In the genomic region with DNA sequence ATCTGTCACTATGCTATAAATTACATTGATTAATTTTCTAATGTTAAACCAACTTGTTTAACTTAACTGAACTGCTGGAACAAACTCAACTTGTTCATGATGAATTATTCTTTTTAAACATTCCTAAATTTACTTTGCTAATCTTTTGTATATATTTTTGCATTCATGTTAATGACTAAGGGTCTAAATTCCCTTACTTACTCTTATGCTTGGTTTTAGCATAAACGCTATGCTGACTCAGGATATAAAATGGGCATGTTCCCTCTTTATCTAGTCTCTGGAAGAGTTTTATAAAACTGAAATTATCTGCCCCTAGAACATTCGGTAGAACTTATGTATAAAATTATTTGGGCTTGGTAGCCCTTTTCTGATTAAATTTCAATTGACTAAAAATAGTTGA, we compare ENCODE assay signal across 39 cellular contexts.
"Had no signal": no experiment of that assay in that cellular context is flagged by ENCODE, and none has a peak within 500 bp of the region (broad histone marks: within the 10 kb centered on the region; RNA-seq: fewer than 3 reads in every experiment).

No MANE protein-coding gene starts in this region.

- H3K27me3 Mint-ChIP-seq: activated naive CD4-positive, alpha-beta T cell treated with anti-CD3 and anti-CD28 coated beads, Interleukin-2, amount 10 ng/mL, durations not matched to agents 7 days and 5 days; activated naive CD4-positive, alpha-beta T cell treated with anti-CD3 and anti-CD28 coated beads, Interleukin-2, amount 50 U/mL, for 24 hours; activated naive CD8-positive, alpha-beta T cell; activated naive CD8-positive, alpha-beta T cell treated with anti-CD3 and anti-CD28 coated beads for 36 hours; activated naive CD8-positive, alpha-beta T cell treated with anti-CD3 and anti-CD28 coated beads, Interleukin-2, amount 10 ng/mL, durations not matched to agents 7 days and 5 days; activated naive CD8-positive, alpha-beta T cell treated with anti-CD3 and anti-CD28 coated beads, Interleukin-2, amount 50 U/mL, for 24 hours; activated T-cell treated with anti-CD3 and anti-CD28 coated beads, Interleukin-2, amount 50 U/mL, for 24 hours; activated T-helper 17 cell treated with anti-CD3 and anti-CD28 coated beads, Interleukin-2, amount 50 U/mL, for 72 hours; brain; central memory CD8-positive, alpha-beta T cell had no signal

- H3K27me3 ChIP-seq: adrenal gland, ascending aorta, body of pancreas, brain microvascular endothelial cell, breast epithelium, cardiac muscle cell had no signal

- FAIRE-seq: astrocyte, bronchial epithelial cell had no signal

- H3K9me3 ChIP-seq: adrenal gland, ascending aorta, body of pancreas, breast epithelium had no signal

- H3K36me3 Mint-ChIP-seq: activated naive CD4-positive, alpha-beta T cell treated with anti-CD3 and anti-CD28 coated beads, Interleukin-2, amount 10 ng/mL, durations not matched to agents 7 days and 5 days; activated naive CD4-positive, alpha-beta T cell treated with anti-CD3 and anti-CD28 coated beads, Interleukin-2, amount 50 U/mL, for 72 hours; activated naive CD8-positive, alpha-beta T cell; activated naive CD8-positive, alpha-beta T cell treated with anti-CD3 and anti-CD28 coated beads, Interleukin-2, amount 10 ng/mL, durations not matched to agents 7 days and 5 days; brain had no signal

- H3K4me3 Mint-ChIP-seq: activated naive CD4-positive, alpha-beta T cell treated with anti-CD3 and anti-CD28 coated beads for 36 hours; activated naive CD4-positive, alpha-beta T cell treated with anti-CD3 and anti-CD28 coated beads, Interleukin-2, amount 10 ng/mL, durations not matched to agents 7 days and 5 days; activated naive CD4-positive, alpha-beta T cell treated with anti-CD3 and anti-CD28 coated beads, Interleukin-2, amount 50 U/mL, for 24 hours; activated naive CD8-positive, alpha-beta T cell; activated naive CD8-positive, alpha-beta T cell treated with anti-CD3 and anti-CD28 coated beads for 36 hours; activated naive CD8-positive, alpha-beta T cell treated with anti-CD3 and anti-CD28 coated beads, Interleukin-2, amount 10 ng/mL, durations not matched to agents 7 days and 5 days; activated naive CD8-positive, alpha-beta T cell treated with anti-CD3 and anti-CD28 coated beads, Interleukin-2, amount 50 U/mL, for 24 hours; activated T-cell treated with anti-CD3 and anti-CD28 coated beads, Interleukin-2, amount 50 U/mL, for 24 hours; activated T-cell treated with anti-CD3 and anti-CD28 coated beads, Interleukin-2, amount 50 U/mL, for 4 hours; activated T-cell treated with anti-CD3 and anti-CD28 coated beads, Interleukin-2, amount 50 U/mL, for 72 hours; activated T-helper 1 cell treated with anti-CD3 and anti-CD28 coated beads, Interleukin-12 subunit alpha, Interleukin-12 subunit beta, Interleukin-2, Interleukin-4 antibody, amounts not matched to agents 30 ng/mL and 10 ng/mL and 1 ng/mL, durations not matched to agents 14 hours and 24 hours and 36 hours; activated T-helper 17 cell treated with anti-CD3 and anti-CD28 coated beads, Interleukin-2, amount 50 U/mL, for 72 hours; brain; central memory CD8-positive, alpha-beta T cell had no signal

- H3K27ac Mint-ChIP-seq: activated naive CD4-positive, alpha-beta T cell treated with anti-CD3 and anti-CD28 coated beads for 36 hours; activated naive CD4-positive, alpha-beta T cell treated with anti-CD3 and anti-CD28 coated beads, Interleukin-2, amount 10 ng/mL, durations not matched to agents 7 days and 5 days; activated naive CD4-positive, alpha-beta T cell treated with anti-CD3 and anti-CD28 coated beads, Interleukin-2, amount 50 U/mL, for 24 hours; activated naive CD4-positive, alpha-beta T cell treated with anti-CD3 and anti-CD28 coated beads, Interleukin-2, amount 50 U/mL, for 72 hours; activated naive CD8-positive, alpha-beta T cell; activated naive CD8-positive, alpha-beta T cell treated with anti-CD3 and anti-CD28 coated beads for 36 hours; activated naive CD8-positive, alpha-beta T cell treated with anti-CD3 and anti-CD28 coated beads, Interleukin-2, amount 10 ng/mL, durations not matched to agents 7 days and 5 days; activated naive CD8-positive, alpha-beta T cell treated with anti-CD3 and anti-CD28 coated beads, Interleukin-2, amount 50 U/mL, for 24 hours; activated T-cell treated with anti-CD3 and anti-CD28 coated beads, Interleukin-2, amount 50 U/mL, for 24 hours; activated T-cell treated with anti-CD3 and anti-CD28 coated beads, Interleukin-2, amount 50 U/mL, for 72 hours; activated T-helper 1 cell treated with anti-CD3 and anti-CD28 coated beads, Interleukin-12 subunit alpha, Interleukin-12 subunit beta, Interleukin-2, Interleukin-4 antibody, amounts not matched to agents 30 ng/mL and 10 ng/mL and 1 ng/mL, durations not matched to agents 14 hours and 24 hours and 36 hours; activated T-helper 17 cell treated with anti-CD3 and anti-CD28 coated beads, Interleukin-2, amount 50 U/mL, for 72 hours; activated T-helper 2 cell treated with anti-CD3 and anti-CD28 coated beads, Interferon-gamma antibody, Interleukin-2, Interleukin-4, amounts not matched to agents 10 μg/mL and 5 μg/mL and 100 μg/mL, durations not matched to agents 14 hours and 24 hours and 36 hours; brain had no signal

- DNase-seq: activated effector memory CD4-positive, alpha-beta T cell treated with anti-CD3 and anti-CD28 coated beads, Interleukin-2, amount 50 U/mL, for 16 hours; activated effector memory CD4-positive, alpha-beta T cell treated with Interleukin-2 at 50 U/mL for 16 hours; activated gamma-delta T cell; activated gamma-delta T cell treated with Interleukin-2 at 50 U/mL for 16 hours; activated naive CD4-positive, alpha-beta T cell; activated naive CD4-positive, alpha-beta T cell treated with anti-CD3 and anti-CD28 coated beads for 36 hours; activated naive CD4-positive, alpha-beta T cell treated with anti-CD3 and anti-CD28 coated beads, Interleukin-2, amount 10 ng/mL, durations not matched to agents 7 days and 5 days; activated naive CD4-positive, alpha-beta T cell treated with anti-CD3 and anti-CD28 coated beads, Interleukin-2, amount 50 U/mL, for 16 hours; activated naive CD4-positive, alpha-beta T cell treated with Interleukin-2 at 50 U/mL for 16 hours; activated naive CD8-positive, alpha-beta T cell treated with anti-CD3 and anti-CD28 coated beads for 36 hours; activated naive CD8-positive, alpha-beta T cell treated with anti-CD3 and anti-CD28 coated beads, Interleukin-2, amount 10 ng/mL, durations not matched to agents 7 days and 5 days; activated naive CD8-positive, alpha-beta T cell treated with anti-CD3 and anti-CD28 coated beads, Interleukin-2, amount 50 U/mL, for 24 hours; activated T-cell treated with anti-CD3 and anti-CD28 coated beads, Interleukin-2, amount 50 U/mL, for 24 hours; activated T-cell treated with anti-CD3 and anti-CD28 coated beads, Interleukin-2, amount 50 U/mL, for 4 hours; activated T-cell treated with anti-CD3 and anti-CD28 coated beads, Interleukin-2, amount 50 U/mL, for 48 hours; activated T-cell treated with anti-CD3 and anti-CD28 coated beads, Interleukin-2, amount 50 U/mL, for 72 hours; adrenal gland; amniotic stem cell; amygdala; anterior cingulate cortex; aorta; body of pancreas; brain microvascular endothelial cell; caudate nucleus; central memory CD4-positive, alpha-beta T cell; cerebellar nuclear complex had no signal

- H3K4me1 Mint-ChIP-seq: activated naive CD4-positive, alpha-beta T cell treated with anti-CD3 and anti-CD28 coated beads, Interleukin-2, amount 10 ng/mL, durations not matched to agents 7 days and 5 days; activated naive CD4-positive, alpha-beta T cell treated with anti-CD3 and anti-CD28 coated beads, Interleukin-2, amount 50 U/mL, for 24 hours; activated naive CD8-positive, alpha-beta T cell treated with anti-CD3 and anti-CD28 coated beads for 36 hours; activated naive CD8-positive, alpha-beta T cell treated with anti-CD3 and anti-CD28 coated beads, Interleukin-2, amount 10 ng/mL, durations not matched to agents 7 days and 5 days; activated naive CD8-positive, alpha-beta T cell treated with anti-CD3 and anti-CD28 coated beads, Interleukin-2, amount 50 U/mL, for 24 hours; activated T-helper 17 cell treated with anti-CD3 and anti-CD28 coated beads, Interleukin-2, amount 50 U/mL, for 72 hours; brain; central memory CD8-positive, alpha-beta T cell had no signal

- H3K36me3 ChIP-seq: adrenal gland, ascending aorta, brain microvascular endothelial cell, cardiac muscle cell had no signal

- H3K9me3 Mint-ChIP-seq: activated naive CD4-positive, alpha-beta T cell treated with anti-CD3 and anti-CD28 coated beads for 36 hours; activated naive CD4-positive, alpha-beta T cell treated with anti-CD3 and anti-CD28 coated beads, Interleukin-2, amount 10 ng/mL, durations not matched to agents 7 days and 5 days; activated naive CD4-positive, alpha-beta T cell treated with anti-CD3 and anti-CD28 coated beads, Interleukin-2, amount 50 U/mL, for 24 hours; activated naive CD4-positive, alpha-beta T cell treated with anti-CD3 and anti-CD28 coated beads, Interleukin-2, amount 50 U/mL, for 72 hours; activated naive CD8-positive, alpha-beta T cell treated with anti-CD3 and anti-CD28 coated beads for 36 hours; activated naive CD8-positive, alpha-beta T cell treated with anti-CD3 and anti-CD28 coated beads, Interleukin-2, amount 10 ng/mL, durations not matched to agents 7 days and 5 days; activated naive CD8-positive, alpha-beta T cell treated with anti-CD3 and anti-CD28 coated beads, Interleukin-2, amount 50 U/mL, for 24 hours; activated T-cell treated with anti-CD3 and anti-CD28 coated beads, Interleukin-2, amount 50 U/mL, for 24 hours; activated T-cell treated with anti-CD3 and anti-CD28 coated beads, Interleukin-2, amount 50 U/mL, for 4 hours; activated T-cell treated with anti-CD3 and anti-CD28 coated beads, Interleukin-2, amount 50 U/mL, for 72 hours; activated T-helper 1 cell treated with anti-CD3 and anti-CD28 coated beads, Interleukin-12 subunit alpha, Interleukin-12 subunit beta, Interleukin-2, Interleukin-4 antibody, amounts not matched to agents 30 ng/mL and 10 ng/mL and 1 ng/mL, durations not matched to agents 14 hours and 24 hours and 36 hours; activated T-helper 17 cell treated with anti-CD3 and anti-CD28 coated beads, Interleukin-2, amount 50 U/mL, for 72 hours; activated T-helper 2 cell treated with anti-CD3 and anti-CD28 coated beads, Interferon-gamma antibody, Interleukin-2, Interleukin-4, amounts not matched to agents 10 μg/mL and 5 μg/mL and 100 μg/mL, durations not matched to agents 14 hours and 24 hours and 36 hours; brain; central memory CD8-positive, alpha-beta T cell had no signal

- H3K4me3 ChIP-seq: adrenal gland, ascending aorta, body of pancreas, breast epithelium, cardiac muscle cell had no signal

- H3K27ac ChIP-seq: adrenal gland, ascending aorta, body of pancreas, brain microvascular endothelial cell, breast epithelium, cardiac muscle cell had no signal

- H3K4me1 ChIP-seq: adrenal gland, ascending aorta, body of pancreas, breast epithelium had no signal

- ATAC-seq: activated naive CD4-positive, alpha-beta T cell treated with anti-CD3 and anti-CD28 coated beads, Interleukin-2, amount 50 U/mL, for 72 hours; activated naive CD8-positive, alpha-beta T cell treated with anti-CD3 and anti-CD28 coated beads, Interleukin-2, amount 50 U/mL, for 24 hours; activated T-cell treated with anti-CD3 and anti-CD28 coated beads, Interleukin-2, amount 50 U/mL, for 4 hours; activated T-cell treated with anti-CD3 and anti-CD28 coated beads, Interleukin-2, amount 50 U/mL, for 72 hours; activated T-helper 17 cell treated with anti-CD3 and anti-CD28 coated beads, Interleukin-2, amount 50 U/mL, for 72 hours; body of pancreas had no signal
